In genomic region chr2:41719756-41720155, GRCh38 we compare ENCODE assay signal across 18 cellular contexts.
DNase-seq lines count a peak whose midpoint lies in the region; TF ChIP-seq lines count a peak whose summit lies in the region.
"Had no signal": no experiment of that assay in that cellular context is flagged by ENCODE, and none has a peak within 500 bp of the region (broad histone marks: within the 10 kb centered on the region; RNA-seq: fewer than 3 reads in every experiment).

No MANE protein-coding gene starts in this region.

- no peak overlapping the region for H3K9ac ChIP-seq in OCI-LY1 (ENCODE audit: low read length)

- TF ChIP-seq CTCF in OCI-LY1 (IDR thresholded peaks at IDR 0.05; ENCODE audit: low read length) (no peak), nephron (IDR thresholded peaks at IDR 0.05; ENCODE audit: unreplicated experiment in 3 of 3) (no peak)

- H3K27ac Mint-ChIP-seq in nephron: peak overlapping the region; percentile 58 to 91 (median 66)
- H3K27ac Mint-ChIP-seq: activated B cell treated with CpG ODN at 0.5 μM for 24 hours; activated CD4-positive, alpha-beta memory T cell treated with anti-CD3 and anti-CD28 coated beads, Interleukin-2, amount 10 ng/mL, durations not matched to agents 7 days and 5 days had no signal

- H3K27me3 Mint-ChIP-seq in nephron (ENCODE audit: low read depth): no peaks in the 10 kb centered on the region
- H3K27me3 Mint-ChIP-seq: activated B cell treated with CpG ODN at 0.5 μM for 24 hours; activated CD4-positive, alpha-beta memory T cell treated with anti-CD3 and anti-CD28 coated beads, Interleukin-2, amount 10 ng/mL, durations not matched to agents 7 days and 5 days had no signal

- no peak overlapping the region for H3K4me3 Mint-ChIP-seq in nephron
- H3K4me3 Mint-ChIP-seq: activated B cell treated with CpG ODN at 0.5 μM for 24 hours; activated CD4-positive, alpha-beta memory T cell treated with anti-CD3 and anti-CD28 coated beads, Interleukin-2, amount 10 ng/mL, durations not matched to agents 7 days and 5 days had no signal

- DNase-seq in NCI-H1417 (lab: John Stamatoyannopoulos, UW) (peak in 2 of 3 experiments; percentile 62 to 76), NCI-H1417 treated with DMSO at 0.1 percent for 48 hours (lab: John Stamatoyannopoulos, UW) (no peak), NCI-H1436 (lab: John Stamatoyannopoulos, UW) (peak; percentile 81), NCI-H82 treated with DMSO at 0.1 percent for 48 hours (lab: John Stamatoyannopoulos, UW; ENCODE audit: unreplicated experiment) (no peak), HCEC 1CT (no peak)
- no peak for DNase-seq in activated CD4-positive, alpha-beta T cell treated with anti-CD3 and anti-CD28 coated beads, Interleukin-2, amount 50 U/mL, for 4 hours
- DNase-seq: 8988T; activated B cell treated with CpG ODN at 0.5 μM for 24 hours; activated CD4-positive, alpha-beta memory T cell treated with anti-CD3 and anti-CD28 coated beads, Interleukin-2, amount 10 ng/mL, durations not matched to agents 7 days and 5 days; activated T-cell treated with anti-CD3 and anti-CD28 coated beads for 4 hours; cortex of kidney; NCI-H2029; NCI-H82; retina; T1000; upper lobe of right lung had no signal

- no peak overlapping the region for H3K27ac ChIP-seq in OCI-LY1 (ENCODE audit: low read depth, low read length, poor library complexity, severe bottlenecking)

- no peaks in the 10 kb centered on the region for H3K9me3 ChIP-seq in OCI-LY1 (ENCODE audit: low read length)
- H3K9me3 ChIP-seq: upper lobe of right lung had no signal

- no peaks in the 10 kb centered on the region for H3K36me3 ChIP-seq in OCI-LY1 (ENCODE audit: insufficient read depth, low read length)
- H3K36me3 ChIP-seq: upper lobe of right lung had no signal

- H3K4me1 ChIP-seq in OCI-LY1 (ENCODE audit: insufficient read depth, low read length, severe bottlenecking): peaks cover 33% of the 10 kb centered on the region

- H4K20me1 ChIP-seq in OCI-LY1 (ENCODE audit: insufficient read depth, low read length): no peaks in the 10 kb centered on the region

- no peaks in the 10 kb centered on the region for H3K9me3 Mint-ChIP-seq in nephron
- H3K9me3 Mint-ChIP-seq: activated B cell treated with CpG ODN at 0.5 μM for 24 hours; activated CD4-positive, alpha-beta memory T cell treated with anti-CD3 and anti-CD28 coated beads, Interleukin-2, amount 10 ng/mL, durations not matched to agents 7 days and 5 days had no signal

- H3K4me2 ChIP-seq in OCI-LY1 (ENCODE audit: low read length): no peak overlapping the region

- no peak overlapping the region for H3K4me3 ChIP-seq in OCI-LY1 (ENCODE audit: low read depth, low read length, poor library complexity, severe bottlenecking)

- H3K36me3 Mint-ChIP-seq in nephron (ENCODE audit: low read depth): no peaks in the 10 kb centered on the region

- H3F3A ChIP-seq in OCI-LY1 (ENCODE audit: insufficient read depth, low read length): no peaks in the 10 kb centered on the region

- H3K9me2 ChIP-seq in OCI-LY1 (ENCODE audit: low read depth, low read length): no peaks in the 10 kb centered on the region

- H3K79me2 ChIP-seq in OCI-LY1 (ENCODE audit: insufficient read depth, low read length): no peaks in the 10 kb centered on the region

- no peaks in the 10 kb centered on the region for H3K27me3 ChIP-seq in OCI-LY1 (ENCODE audit: insufficient read depth, low read length)
- H3K27me3 ChIP-seq: upper lobe of right lung had no signal

- peak overlapping the region; percentile 34; the same call in 1 of the 2 replicates for H2AFZ ChIP-seq in OCI-LY1 (ENCODE audit: low read length)

- peaks cover 53% of the 10 kb centered on the region for H3K4me1 Mint-ChIP-seq in nephron

Comparison
In these comparisons a context has a peak if more than half of its experiments do, and no peak if none do; other contexts are left out.
1. DNase-seq: peak in NCI-H1417 (2 of 3) and NCI-H1436 (single experiment); none in NCI-H1417 treated with DMSO at 0.1 percent for 48 hours (single experiment), NCI-H82 treated with DMSO at 0.1 percent for 48 hours (single experiment), HCEC 1CT (single experiment) and activated CD4-positive, alpha-beta T cell treated with anti-CD3 and anti-CD28 coated beads, Interleukin-2, amount 50 U/mL, for 4 hours (0 of 2).